9 cellular contexts compared by ENCODE assay signal in the genomic region with DNA sequence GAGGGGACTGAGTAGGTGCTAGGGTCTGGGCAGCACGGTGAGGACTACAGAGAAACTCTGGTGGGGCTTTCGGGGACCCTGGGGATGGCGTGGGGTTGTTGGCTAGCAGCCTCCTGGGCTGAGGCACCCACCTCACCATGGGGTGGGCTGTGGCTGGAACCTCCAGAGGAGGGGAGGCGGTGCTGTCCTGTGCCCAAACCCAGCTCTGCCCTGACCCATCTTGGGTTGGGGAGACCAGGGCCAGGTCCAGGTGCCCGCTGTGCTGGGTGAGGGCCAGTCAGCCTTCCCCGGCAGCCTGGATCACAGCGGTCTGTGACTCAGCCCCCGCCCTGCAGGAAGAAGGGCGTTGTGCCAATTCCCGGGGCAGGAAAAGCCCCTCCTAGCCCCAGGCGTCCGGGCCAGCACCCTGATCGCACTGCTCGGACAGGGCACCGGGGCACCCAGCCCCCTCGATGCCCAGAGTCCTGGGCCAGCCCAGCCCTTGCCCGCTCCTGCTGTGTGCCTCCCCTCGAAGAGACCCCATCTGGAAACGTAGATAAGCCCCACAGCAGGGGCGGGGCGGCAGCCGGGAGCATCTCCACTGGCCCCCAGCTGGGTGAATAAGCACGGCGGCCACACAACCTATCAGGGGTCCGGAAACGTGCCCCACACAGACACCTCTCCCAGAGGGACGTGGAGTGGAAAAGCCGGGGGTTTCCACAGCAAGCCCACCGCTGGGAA. TPM values are rescaled to one million over a fixed set of nuclear protein-coding genes. Genes with fewer than 3 reads are reported as not detected.
DNase-seq lines count a peak whose midpoint lies in the region; ATAC-seq, FAIRE-seq and TF ChIP-seq lines count a peak whose summit lies in the region.
"Had no signal": no experiment of that assay in that cellular context is flagged by ENCODE, and none has a peak within 500 bp of the region (broad histone marks: within the 10 kb centered on the region; RNA-seq: fewer than 3 reads in every experiment).

No MANE protein-coding gene starts in this region.

- peak; percentile 98 for FAIRE-seq in endothelial cell of umbilical vein (lab: Jason Lieb, UNC)

- CTCF ChIA-PET in PC-3 (lab: Charles Lee): interaction anchor here (0.7 kb wide), 1 partner anchor 26 kb away, joined by 3 read pairs; no protein-coding TSS in a partner anchor
- CTCF ChIA-PET in endothelial cell of umbilical vein (lab: Charles Lee): interaction anchor here (1.2 to 5.0 kb wide), 4 partner anchors 11 to 26 kb away, joined by 6 to 50 read pairs (median 20); partner anchors contain the start of gene LAMA5

- 0 out of 2 replicates have a peak, but pooled peaks cover 2% of the 10 kb centered on the region for H4K20me1 ChIP-seq in PC-3 (ENCODE audit: low read length)
- no peaks in the 10 kb centered on the region for H4K20me1 ChIP-seq in endothelial cell of umbilical vein (replicated peaks; ENCODE audit: control insufficient read depth, extremely low read depth, insufficient read depth, low read length)

- POLR2A ChIA-PET in PC-3 (lab: Charles Lee; ENCODE audit: unreplicated experiment) (no interaction called here), endothelial cell of umbilical vein (lab: Charles Lee) (no interaction called here)

- intact Hi-C loops in PC-3 (cut with micrococcal nuclease): no loop called here
- intact Hi-C loops in endothelial cell of umbilical vein (cut with micrococcal nuclease): loop anchor here (1.0 to 5.0 kb wide), 4 partner anchors 8 to 48 kb away; no protein-coding TSS in a partner anchor

- DNase-seq in PC-3: peak; percentile 82
- DNase-seq in endothelial cell of umbilical vein (ENCODE audit: low read depth, low spot score): peak; percentile 84
- DNase-seq in cerebellar nuclear complex (lab: John Stamatoyannopoulos, UW): no peak
- no peak for DNase-seq in activated T-cell treated with anti-CD3 and anti-CD28 coated beads, Interleukin-2, amount 50 U/mL, for 48 hours
- DNase-seq in middle frontal gyrus (ENCODE audit: extremely low spot score, low spot score): no peak
- DNase-seq: CD8-positive, alpha-beta memory T cell had no signal

- no peaks in the 10 kb centered on the region for H3F3A ChIP-seq in PC-3 (ENCODE audit: low read length, unreplicated experiment)

- peak overlapping the region; percentile 18 for H3K4me3 ChIP-seq in ACC112 (ENCODE audit: low read depth, low read length)
- H3K4me3 ChIP-seq in PC-3 (ENCODE audit: low read length): peak overlapping the region; percentile 39
- H3K4me3 ChIP-seq in endothelial cell of umbilical vein (replicated peaks in 1 of 3; ENCODE audit: insufficient read depth in 1 of 3, low read depth in 1 of 3, low read length in 3 of 3): no peak overlapping the region
- H3K4me3 ChIP-seq in mucosa of rectum (ENCODE audit: low read length in 2 of 2): no peak overlapping the region

- ATAC-seq in PC-3: peak; percentile 8
- no peak for ATAC-seq in GM19035 (IDR thresholded peaks at IDR 0.05; ENCODE audit: unreplicated experiment)

- H3K36me3 ChIP-seq in ACC112 (ENCODE audit: insufficient read depth, low read length) (no peaks in the 10 kb centered on the region), PC-3 (ENCODE audit: low read depth, low read length) (peaks cover 36% of the 10 kb centered on the region; the same call in 1 of the 2 replicates), endothelial cell of umbilical vein (ENCODE audit: control insufficient read depth in 2 of 2, extremely low read depth in 1 of 2, insufficient read depth in 2 of 2, low read length in 2 of 2) (no peaks in the 10 kb centered on the region), mucosa of rectum (ENCODE audit: control insufficient read depth in 2 of 2, insufficient read depth in 2 of 2, low read length in 2 of 2) (no peaks in the 10 kb centered on the region)

- peak; percentile 49 for TF ChIP-seq POLR2A in endothelial cell of umbilical vein (IDR thresholded peaks at IDR 0.05; ENCODE audit: low read depth, low read length)

- dilution Hi-C loops in endothelial cell of umbilical vein (cut with MboI; ENCODE audit: extremely low pct_ligation_motif_present, low sequenced_read_pairs): no loop called here

- no peaks in the 10 kb centered on the region for H3K9me2 ChIP-seq in PC-3 (replicated peaks; ENCODE audit: low read length)

- H3K9me3 ChIP-seq in PC-3 (ENCODE audit: low read length): no peaks in the 10 kb centered on the region
- no peaks in the 10 kb centered on the region for H3K9me3 ChIP-seq in endothelial cell of umbilical vein (replicated peaks; ENCODE audit: control insufficient read depth, insufficient read depth, low read length)
- H3K9me3 ChIP-seq in mucosa of rectum (ENCODE audit: control insufficient read depth in 2 of 2, low read length in 2 of 2): no peaks in the 10 kb centered on the region

- H3K4me2 ChIP-seq in PC-3 (ENCODE audit: low read length): peak overlapping the region; percentile 79
- peak overlapping the region; percentile 28 for H3K4me2 ChIP-seq in endothelial cell of umbilical vein (ENCODE audit: insufficient read depth, low read length)

- H3K79me2 ChIP-seq in ACC112 (ENCODE audit: control insufficient read depth, insufficient read depth, low read length, unreplicated experiment): no peaks in the 10 kb centered on the region
- peaks cover 89% of the 10 kb centered on the region for H3K79me2 ChIP-seq in PC-3 (ENCODE audit: low read length)
- H3K79me2 ChIP-seq in endothelial cell of umbilical vein (ENCODE audit: control insufficient read depth, insufficient read depth, low read length): peaks cover 66% of the 10 kb centered on the region

- H3K4me1 ChIP-seq in ACC112 (ENCODE audit: control insufficient read depth, insufficient read depth, low read length, unreplicated experiment) (peaks cover 68% of the 10 kb centered on the region), PC-3 (ENCODE audit: insufficient read depth, low read length) (peaks cover 88% of the 10 kb centered on the region), endothelial cell of umbilical vein (ENCODE audit: control insufficient read depth, extremely low read depth, insufficient read depth, low read length) (peaks cover 51% of the 10 kb centered on the region), mucosa of rectum (ENCODE audit: control insufficient read depth in 2 of 2, insufficient read depth in 2 of 2, low read length in 2 of 2) (peaks cover 21 to 34% of the 10 kb centered on the region in 2 donors)

- H3K9ac ChIP-seq in PC-3 (ENCODE audit: low read length): peak overlapping the region; percentile 79
- H3K9ac ChIP-seq in endothelial cell of umbilical vein (replicated peaks; ENCODE audit: extremely low read depth, insufficient read depth, low read length): peak overlapping the region; percentile 20
- peak overlapping the region in 1 of 2 donors; percentile 12 for H3K9ac ChIP-seq in mucosa of rectum (ENCODE audit: low read depth in 1 of 2, low read length in 2 of 2)

- H3K9me1 ChIP-seq in endothelial cell of umbilical vein (replicated peaks; ENCODE audit: control insufficient read depth, extremely low read depth, insufficient read depth, low read length): no peaks in the 10 kb centered on the region

- H3K27me3 ChIP-seq in ACC112 (ENCODE audit: insufficient read depth, low read length) (no peaks in the 10 kb centered on the region), PC-3 (ENCODE audit: low read length) (no peaks in the 10 kb centered on the region), endothelial cell of umbilical vein (ENCODE audit: control insufficient read depth in 2 of 2, insufficient read depth in 2 of 2, low read length in 2 of 2) (no peaks in the 10 kb centered on the region), mucosa of rectum (ENCODE audit: control insufficient read depth in 2 of 2, insufficient read depth in 2 of 2, low read length in 2 of 2) (no peaks in the 10 kb centered on the region)

- TF ChIP-seq CTCF in PC-3 (conservative IDR thresholded peaks at IDR 0.05; ENCODE audit: low read depth, low read length) (no peak), endothelial cell of umbilical vein (IDR thresholded peaks at IDR 0.05; ENCODE audit: extremely low read depth in 1 of 2, insufficient read depth in 1 of 2, low read depth in 1 of 2, low read length in 2 of 2) (no peak)

- no peak overlapping the region for H2AFZ ChIP-seq in ACC112 (ENCODE audit: low read length, unreplicated experiment)
- H2AFZ ChIP-seq in PC-3 (ENCODE audit: low read length): no peak overlapping the region
- no peak overlapping the region for H2AFZ ChIP-seq in endothelial cell of umbilical vein (ENCODE audit: low read depth, low read length)

- peak overlapping the region; percentile 67; the same call in 1 of the 2 replicates for H3K27ac ChIP-seq in ACC112 (ENCODE audit: low read depth, low read length)
- H3K27ac ChIP-seq in PC-3 (ENCODE audit: low read length): peak overlapping the region; percentile 93
- peak overlapping the region; percentile 89 for H3K27ac ChIP-seq in endothelial cell of umbilical vein (ENCODE audit: insufficient read depth, low read depth, low read length)
- H3K27ac ChIP-seq in mucosa of rectum (ENCODE audit: low read depth in 2 of 2, low read length in 2 of 2): peak overlapping the region; percentile 47 to 68

- no TSS peak for BruUV-seq in PC-3 (replicated peaks; lab: Mats Ljungman, UMichigan)
- no TSS peak for BruUV-seq in endothelial cell of umbilical vein (replicated peaks; lab: Mats Ljungman, UMichigan)

RNA-seq across cellular contexts. Expression of gene LAMA5, which starts 10.0 kb away (rescaled TPM):
- total RNA-seq in PC-3 (2014; rRNA removed): 196 and 308 TPM in 2 replicates
- 138 and 145 TPM in 2 replicates for total RNA-seq in endothelial cell of umbilical vein
- polyA plus RNA-seq in endothelial cell of umbilical vein: 24.0 and 27.2 TPM in 2 replicates
- 11.0 and 16.9 TPM in 2 replicates for polyA plus RNA-seq in endothelial cell of umbilical vein (2011; cell fraction: cytosol; rRNA removed)
- polyA plus RNA-seq in endothelial cell of umbilical vein (2011; cell fraction: nucleus; rRNA removed): 154 and 169 TPM in 2 replicates
- polyA plus RNA-seq in endothelial cell of umbilical vein (2012): 61.7 and 63.1 TPM in 2 replicates
- 18.0 and 30.4 TPM in 2 replicates for polyA minus RNA-seq in endothelial cell of umbilical vein
- polyA minus RNA-seq in endothelial cell of umbilical vein (2011; cell fraction: cytosol; rRNA and poly(A)+ RNA removed): 51.0 TPM
- 57.6 and 115 TPM in 2 replicates for polyA minus RNA-seq in endothelial cell of umbilical vein (2011; cell fraction: nucleus; rRNA and poly(A)+ RNA removed)
- polyA plus RNA-seq: CD8-positive, alpha-beta memory T cell had no signal

RNA-seq across cellular contexts. Expression of gene RPS21, which starts 29.8 kb away (rescaled TPM):
- 1,250 and 1,945 TPM in 2 replicates for total RNA-seq in PC-3 (2014; rRNA removed)
- total RNA-seq in endothelial cell of umbilical vein: 1,627 and 1,644 TPM in 2 replicates
- 6,186 and 7,710 TPM in 2 replicates for polyA plus RNA-seq in endothelial cell of umbilical vein
- polyA plus RNA-seq in endothelial cell of umbilical vein (2011; cell fraction: cytosol; rRNA removed): 7,058 and 7,187 TPM in 2 replicates
- 1,710 and 1,727 TPM in 2 replicates for polyA plus RNA-seq in endothelial cell of umbilical vein (2011; cell fraction: nucleus; rRNA removed)
- polyA plus RNA-seq in endothelial cell of umbilical vein (2012): 3,439 and 5,474 TPM in 2 replicates
- polyA minus RNA-seq in endothelial cell of umbilical vein: 1,355 and 1,842 TPM in 2 replicates
- 1,457 TPM for polyA minus RNA-seq in endothelial cell of umbilical vein (2011; cell fraction: cytosol; rRNA and poly(A)+ RNA removed)
- 192 and 301 TPM in 2 replicates for polyA minus RNA-seq in endothelial cell of umbilical vein (2011; cell fraction: nucleus; rRNA and poly(A)+ RNA removed)

RNA-seq across cellular contexts. Expression of gene CABLES2, which starts 50.0 kb away (rescaled TPM):
- total RNA-seq in PC-3 (2014; rRNA removed) (12.4 and 13.5 TPM in 2 replicates), endothelial cell of umbilical vein (9.9 TPM in 2 replicates)
- 7.4 and 7.8 TPM in 2 replicates for polyA plus RNA-seq in endothelial cell of umbilical vein
- polyA plus RNA-seq in endothelial cell of umbilical vein (2011; cell fraction: cytosol; rRNA removed): 7.5 and 7.8 TPM in 2 replicates
- 9.0 and 9.8 TPM in 2 replicates for polyA plus RNA-seq in endothelial cell of umbilical vein (2011; cell fraction: nucleus; rRNA removed)
- 6.9 and 7.1 TPM in 2 replicates for polyA plus RNA-seq in endothelial cell of umbilical vein (2012)
- polyA minus RNA-seq in endothelial cell of umbilical vein: 6.4 and 7.2 TPM in 2 replicates
- 6.6 TPM for polyA minus RNA-seq in endothelial cell of umbilical vein (2011; cell fraction: cytosol; rRNA and poly(A)+ RNA removed)
- 4.0 and 4.8 TPM in 2 replicates for polyA minus RNA-seq in endothelial cell of umbilical vein (2011; cell fraction: nucleus; rRNA and poly(A)+ RNA removed)

RNA-seq across cellular contexts. Expression of gene ADRM1, which starts 54.3 kb away (rescaled TPM):
- total RNA-seq in PC-3 (2014; rRNA removed) (374 and 487 TPM in 2 replicates), endothelial cell of umbilical vein (144 and 154 TPM in 2 replicates)
- 179 and 249 TPM in 2 replicates for polyA plus RNA-seq in endothelial cell of umbilical vein
- polyA plus RNA-seq in endothelial cell of umbilical vein (2011; cell fraction: cytosol; rRNA removed): 131 and 170 TPM in 2 replicates
- 99.1 and 109 TPM in 2 replicates for polyA plus RNA-seq in endothelial cell of umbilical vein (2011; cell fraction: nucleus; rRNA removed)
- 146 and 147 TPM in 2 replicates for polyA plus RNA-seq in endothelial cell of umbilical vein (2012)
- 65.1 and 70.5 TPM in 2 replicates for polyA minus RNA-seq in endothelial cell of umbilical vein
- 104 TPM for polyA minus RNA-seq in endothelial cell of umbilical vein (2011; cell fraction: cytosol; rRNA and poly(A)+ RNA removed)
- 29.3 and 53.9 TPM in 2 replicates for polyA minus RNA-seq in endothelial cell of umbilical vein (2011; cell fraction: nucleus; rRNA and poly(A)+ RNA removed)

Comparison
In these comparisons a context has a peak if more than half of its experiments do, and no peak if none do; other contexts are left out.
1. H3K4me3 ChIP-seq: peak in ACC112 (single experiment) and PC-3 (single experiment); none in endothelial cell of umbilical vein (0 of 3) and mucosa of rectum (0 of 2).
2. DNase-seq: peak in PC-3 (single experiment) and endothelial cell of umbilical vein (single experiment); none in cerebellar nuclear complex (0 of 2), activated T-cell treated with anti-CD3 and anti-CD28 coated beads, Interleukin-2, amount 50 U/mL, for 48 hours (0 of 2) and middle frontal gyrus (single experiment).
3. Peak in every context shown above with its lines, with median percentiles within 50 percentile points of each other: H3K27ac ChIP-seq.